17 cellular contexts compared by ENCODE assay signal in genomic region chr4:25351777-25352421, GRCh38. TPM values are rescaled to one million over a fixed set of nuclear protein-coding genes. Genes with fewer than 3 reads are reported as not detected.
DNase-seq lines count a peak whose midpoint lies in the region; ATAC-seq lines count a peak whose summit lies in the region.
"Had no signal": no experiment of that assay in that cellular context is flagged by ENCODE, and none has a peak within 500 bp of the region (broad histone marks: within the 10 kb centered on the region; RNA-seq: fewer than 3 reads in every experiment).

No MANE protein-coding gene starts in this region.

- H3K4me1 ChIP-seq in ACC112 (ENCODE audit: control insufficient read depth, insufficient read depth, low read length, unreplicated experiment): peaks cover 10% of the 10 kb centered on the region
- H3K4me1 ChIP-seq: HAP-1, lower lobe of right lung had no signal

- 0 out of 2 replicates have a peak overlapping the region, but pooled peaks have one; percentile 8 for H3K27ac ChIP-seq in ACC112 (ENCODE audit: low read depth, low read length)
- H3K27ac ChIP-seq: A549, lower lobe of right lung had no signal

- peaks cover 38% of the 10 kb centered on the region for H3K36me3 Mint-ChIP-seq in activated T-helper 17 cell treated with anti-CD3 and anti-CD28 coated beads, Interleukin-2, amount 50 U/mL, for 72 hours (ENCODE audit: low read depth)

- H3K27me3 ChIP-seq in ACC112 (ENCODE audit: insufficient read depth, low read length): no peaks in the 10 kb centered on the region

- H3K9me3 Mint-ChIP-seq in activated T-helper 17 cell treated with anti-CD3 and anti-CD28 coated beads, Interleukin-2, amount 50 U/mL, for 72 hours: no peaks in the 10 kb centered on the region
- H3K9me3 Mint-ChIP-seq: activated naive CD4-positive, alpha-beta T cell treated with anti-CD3 and anti-CD28 coated beads, Interleukin-2, amount 50 U/mL, for 24 hours; dendritic cell treated with granulocyte-macrophage colony-stimulating factor and Interleukin-4, amounts not matched to agents 40 ng/mL and 50 ng/mL, for 4 days; IgD-negative memory B cell had no signal

- DNase-seq in HPDE6-E6E7 (ENCODE audit: extremely low spot score) (peak; percentile 31), glomerular visceral epithelial cell (ENCODE audit: extremely low spot score) (peak; percentile 52), DMS114 treated with DMSO at 0.1 percent for 48 hours (lab: John Stamatoyannopoulos, UW; ENCODE audit: unreplicated experiment) (no peak), NCI-H1694 treated with DMSO at 0.1 percent for 48 hours (lab: John Stamatoyannopoulos, UW) (no peak)
- DNase-seq: DMS79 treated with DMSO at 0.1 percent for 48 hours, lower lobe of right lung, NCI-H146, NCI-H748 treated with DMSO at 0.1 percent for 48 hours had no signal

- H3K36me3 ChIP-seq in ACC112 (ENCODE audit: insufficient read depth, low read length): no peaks in the 10 kb centered on the region
- H3K36me3 ChIP-seq: HAP-1 had no signal

- no peaks in the 10 kb centered on the region for H3K4me1 Mint-ChIP-seq in activated T-helper 17 cell treated with anti-CD3 and anti-CD28 coated beads, Interleukin-2, amount 50 U/mL, for 72 hours

- no peaks in the 10 kb centered on the region for H3K79me2 ChIP-seq in ACC112 (ENCODE audit: control insufficient read depth, insufficient read depth, low read length, unreplicated experiment)

- H3K4me3 Mint-ChIP-seq in activated T-helper 17 cell treated with anti-CD3 and anti-CD28 coated beads, Interleukin-2, amount 50 U/mL, for 72 hours: no peak overlapping the region
- H3K4me3 Mint-ChIP-seq: activated naive CD4-positive, alpha-beta T cell treated with anti-CD3 and anti-CD28 coated beads, Interleukin-2, amount 50 U/mL, for 24 hours; dendritic cell treated with granulocyte-macrophage colony-stimulating factor and Interleukin-4, amounts not matched to agents 40 ng/mL and 50 ng/mL, for 4 days; IgD-negative memory B cell had no signal

- ATAC-seq in activated T-helper 17 cell treated with anti-CD3 and anti-CD28 coated beads, Interleukin-2, amount 50 U/mL, for 72 hours (replicated peaks): no peak
- ATAC-seq in HG02938 (IDR thresholded peaks at IDR 0.05; ENCODE audit: unreplicated experiment): no peak
- ATAC-seq in GM19463 (IDR thresholded peaks at IDR 0.05; ENCODE audit: unreplicated experiment): no peak
- ATAC-seq: A549, lower lobe of right lung had no signal

- no peaks in the 10 kb centered on the region for H3K27me3 Mint-ChIP-seq in activated T-helper 17 cell treated with anti-CD3 and anti-CD28 coated beads, Interleukin-2, amount 50 U/mL, for 72 hours
- H3K27me3 Mint-ChIP-seq: activated naive CD4-positive, alpha-beta T cell treated with anti-CD3 and anti-CD28 coated beads, Interleukin-2, amount 50 U/mL, for 24 hours; dendritic cell treated with granulocyte-macrophage colony-stimulating factor and Interleukin-4, amounts not matched to agents 40 ng/mL and 50 ng/mL, for 4 days; IgD-negative memory B cell had no signal

- H2AFZ ChIP-seq in ACC112 (ENCODE audit: low read length, unreplicated experiment): no peak overlapping the region

- no peak overlapping the region for H3K4me3 ChIP-seq in ACC112 (ENCODE audit: low read depth, low read length)
- H3K4me3 ChIP-seq: A549, HAP-1, lower lobe of right lung had no signal

- H3K27ac Mint-ChIP-seq in activated T-helper 17 cell treated with anti-CD3 and anti-CD28 coated beads, Interleukin-2, amount 50 U/mL, for 72 hours: peak overlapping the region; percentile 41
- H3K27ac Mint-ChIP-seq: activated naive CD4-positive, alpha-beta T cell treated with anti-CD3 and anti-CD28 coated beads, Interleukin-2, amount 50 U/mL, for 24 hours; dendritic cell treated with granulocyte-macrophage colony-stimulating factor and Interleukin-4, amounts not matched to agents 40 ng/mL and 50 ng/mL, for 4 days; IgD-negative memory B cell had no signal

RNA-seq across cellular contexts. Expression of gene ANAPC4, which starts 25.2 kb away (rescaled TPM):
- total RNA-seq in activated T-helper 17 cell treated with anti-CD3 and anti-CD28 coated beads, Interleukin-2, amount 50 U/mL, for 72 hours: 10 to 100 TPM; 34.9 to 54.4 TPM

RNA-seq across cellular contexts. Expression of gene ZCCHC4, which starts 39.3 kb away (rescaled TPM):
- 10 to 100 TPM; 12.7 to 17.2 TPM for total RNA-seq in activated T-helper 17 cell treated with anti-CD3 and anti-CD28 coated beads, Interleukin-2, amount 50 U/mL, for 72 hours

Comparison
In these comparisons a context has a peak if more than half of its experiments do, and no peak if none do; other contexts are left out.
1. DNase-seq: peak in HPDE6-E6E7 (single experiment) and glomerular visceral epithelial cell (single experiment); none in DMS114 treated with DMSO at 0.1 percent for 48 hours (single experiment) and NCI-H1694 treated with DMSO at 0.1 percent for 48 hours (single experiment).